15 cellular contexts compared by ENCODE assay signal in the genomic region with DNA sequence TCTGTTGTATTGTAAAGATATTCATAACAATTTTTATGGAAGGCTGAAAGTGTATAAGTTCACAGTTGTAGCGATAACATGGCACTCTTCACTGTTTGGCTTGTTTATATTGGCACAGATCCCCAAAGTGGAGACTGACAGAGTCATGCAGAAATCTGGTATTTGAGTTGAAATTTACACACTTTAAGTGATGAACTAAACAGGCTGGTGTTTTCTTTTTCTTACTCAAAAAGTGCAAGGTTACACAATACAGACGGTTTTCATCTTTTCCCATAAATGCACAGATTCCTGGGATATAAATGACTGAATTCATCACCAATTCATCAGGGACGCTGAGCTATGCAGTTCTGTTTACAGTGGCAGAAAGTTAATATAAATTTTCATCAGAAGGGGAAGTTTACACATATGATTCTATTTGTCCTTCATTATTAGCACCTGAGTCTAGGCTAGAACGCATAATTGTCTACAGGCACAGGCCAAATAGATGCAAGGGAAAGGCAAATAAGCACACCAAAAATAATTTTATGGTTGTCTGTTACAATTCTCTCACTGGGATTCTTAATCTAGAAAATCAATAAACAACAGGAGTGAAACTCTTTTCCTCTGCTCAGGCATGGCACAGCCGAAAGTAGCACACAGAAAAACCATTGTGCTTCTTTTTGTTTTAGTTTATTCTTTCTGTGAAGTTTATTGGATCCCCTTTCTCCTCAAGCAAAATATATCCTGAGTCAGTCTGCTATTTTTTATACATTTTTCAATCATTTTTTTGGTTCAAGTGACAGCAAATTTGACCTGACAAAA.
DNase-seq lines count a peak whose midpoint lies in the region; ATAC-seq and TF ChIP-seq lines count a peak whose summit lies in the region.
"Had no signal": no experiment of that assay in that cellular context is flagged by ENCODE, and none has a peak within 500 bp of the region (broad histone marks: within the 10 kb centered on the region; RNA-seq: fewer than 3 reads in every experiment).

No MANE protein-coding gene starts in this region.

- no peaks in the 10 kb centered on the region for H3K4me1 Mint-ChIP-seq in CD4-positive, alpha-beta memory T cell
- H3K4me1 Mint-ChIP-seq: activated CD4-positive, alpha-beta memory T cell treated with anti-CD3 and anti-CD28 coated beads, Interleukin-2, amount 10 ng/mL, durations not matched to agents 7 days and 5 days; nephron progenitor cell; stimulated activated effector memory CD8-positive, alpha-beta T cell treated with anti-CD3 and anti-CD28 coated beads, Interleukin-12 subunit alpha, Interleukin-12 subunit beta, amount 100 ng/mL, for 72 hours had no signal

- no peak overlapping the region for H3K27ac ChIP-seq in thoracic aorta
- H3K27ac ChIP-seq in CD4-positive, alpha-beta memory T cell (ENCODE audit: low read depth, low read length): no peak overlapping the region
- H3K27ac ChIP-seq: adrenal gland had no signal

- H3K9me3 Mint-ChIP-seq in CD4-positive, alpha-beta memory T cell: no peaks in the 10 kb centered on the region
- H3K9me3 Mint-ChIP-seq: activated CD4-positive, alpha-beta memory T cell treated with anti-CD3 and anti-CD28 coated beads, Interleukin-2, amount 10 ng/mL, durations not matched to agents 7 days and 5 days; nephron progenitor cell; stimulated activated effector memory CD8-positive, alpha-beta T cell treated with anti-CD3 and anti-CD28 coated beads, Interleukin-12 subunit alpha, Interleukin-12 subunit beta, amount 100 ng/mL, for 72 hours had no signal

- CTCF ChIA-PET in CD4-positive, alpha-beta memory T cell (lab: Charles Lee; ENCODE audit: partially characterized antibody): no interaction called here

- H3K4me1 ChIP-seq in thoracic aorta (ENCODE audit: control insufficient read depth in 1 of 2, low read depth in 2 of 2): peaks cover 0 to 12% of the 10 kb centered on the region in 2 donors
- H3K4me1 ChIP-seq in CD4-positive, alpha-beta memory T cell (ENCODE audit: insufficient read depth, low read length): no peaks in the 10 kb centered on the region
- H3K4me1 ChIP-seq: adrenal gland had no signal

- ATAC-seq in thoracic aorta (ENCODE audit: insufficient number of reproducible peaks, low FRiP score, low read depth): no peak
- ATAC-seq in GM18517 (IDR thresholded peaks at IDR 0.05; ENCODE audit: unreplicated experiment): no peak
- no peak for ATAC-seq in HG02885 (IDR thresholded peaks at IDR 0.05; ENCODE audit: poor library complexity, unreplicated experiment)
- ATAC-seq: stimulated activated effector memory CD8-positive, alpha-beta T cell treated with anti-CD3 and anti-CD28 coated beads, Interleukin-12 subunit alpha, Interleukin-12 subunit beta, amount 100 ng/mL, for 72 hours had no signal

- POLR2A ChIA-PET in CD4-positive, alpha-beta memory T cell (lab: Charles Lee; ENCODE audit: partially characterized antibody): no interaction called here

- peak overlapping the region; percentile 2 for H3K4me3 ChIP-seq in thoracic aorta
- no peak overlapping the region for H3K4me3 ChIP-seq in CD4-positive, alpha-beta memory T cell (ENCODE audit: low read length in 2 of 2)
- H3K4me3 ChIP-seq: adrenal gland had no signal

- H3K36me3 Mint-ChIP-seq in CD4-positive, alpha-beta memory T cell: no peaks in the 10 kb centered on the region
- H3K36me3 Mint-ChIP-seq: stimulated activated effector memory CD8-positive, alpha-beta T cell treated with anti-CD3 and anti-CD28 coated beads, Interleukin-12 subunit alpha, Interleukin-12 subunit beta, amount 100 ng/mL, for 72 hours had no signal

- no peak for TF ChIP-seq CTCF in thoracic aorta (IDR thresholded peaks at IDR 0.05)

- no peaks in the 10 kb centered on the region for H3K27me3 ChIP-seq in thoracic aorta (replicated peaks; ENCODE audit: insufficient read depth)
- no peaks in the 10 kb centered on the region for H3K27me3 ChIP-seq in CD4-positive, alpha-beta memory T cell (ENCODE audit: insufficient read depth, low read length)
- H3K27me3 ChIP-seq: adrenal gland had no signal

- no peak overlapping the region for H3K4me3 Mint-ChIP-seq in CD4-positive, alpha-beta memory T cell
- H3K4me3 Mint-ChIP-seq: activated CD4-positive, alpha-beta memory T cell treated with anti-CD3 and anti-CD28 coated beads, Interleukin-2, amount 10 ng/mL, durations not matched to agents 7 days and 5 days; nephron progenitor cell; stimulated activated effector memory CD8-positive, alpha-beta T cell treated with anti-CD3 and anti-CD28 coated beads, Interleukin-12 subunit alpha, Interleukin-12 subunit beta, amount 100 ng/mL, for 72 hours had no signal

- no peak overlapping the region for H3K27ac Mint-ChIP-seq in CD4-positive, alpha-beta memory T cell
- H3K27ac Mint-ChIP-seq: activated CD4-positive, alpha-beta memory T cell treated with anti-CD3 and anti-CD28 coated beads, Interleukin-2, amount 10 ng/mL, durations not matched to agents 7 days and 5 days; nephron progenitor cell; stimulated activated effector memory CD8-positive, alpha-beta T cell treated with anti-CD3 and anti-CD28 coated beads, Interleukin-12 subunit alpha, Interleukin-12 subunit beta, amount 100 ng/mL, for 72 hours had no signal

- H3K27me3 Mint-ChIP-seq in CD4-positive, alpha-beta memory T cell: no peaks in the 10 kb centered on the region
- H3K27me3 Mint-ChIP-seq: activated CD4-positive, alpha-beta memory T cell treated with anti-CD3 and anti-CD28 coated beads, Interleukin-2, amount 10 ng/mL, durations not matched to agents 7 days and 5 days had no signal

- intact Hi-C loops in CD4-positive, alpha-beta memory T cell (cut with micrococcal nuclease): no loop called here

- H3K36me3 ChIP-seq in thoracic aorta: no peaks in the 10 kb centered on the region
- no peaks in the 10 kb centered on the region for H3K36me3 ChIP-seq in CD4-positive, alpha-beta memory T cell (ENCODE audit: insufficient read depth, low read length)
- H3K36me3 ChIP-seq: adrenal gland had no signal

- DNase-seq in NCI-H510A treated with DMSO at 0.1 percent for 48 hours (lab: John Stamatoyannopoulos, UW) (peak; percentile 8), NCI-H510A (lab: John Stamatoyannopoulos, UW) (no peak), SHP77 treated with DMSO at 0.1 percent for 48 hours (lab: John Stamatoyannopoulos, UW) (peak; percentile 18), fibroblast of the conjunctiva (ENCODE audit: low read depth) (peak; percentile 38), thoracic aorta (ENCODE audit: low spot score) (no peak)
- DNase-seq in CD4-positive, alpha-beta memory T cell: no peak
- DNase-seq: activated CD4-positive, alpha-beta memory T cell treated with anti-CD3 and anti-CD28 coated beads, Interleukin-2, amount 10 ng/mL, durations not matched to agents 7 days and 5 days; adrenal gland; GDM1; NCI-H82; nephron progenitor cell; T-helper 1 cell had no signal

- H3K9me3 ChIP-seq in thoracic aorta: no peaks in the 10 kb centered on the region
- no peaks in the 10 kb centered on the region for H3K9me3 ChIP-seq in CD4-positive, alpha-beta memory T cell (ENCODE audit: control insufficient read depth in 1 of 2, low read length in 2 of 2)
- H3K9me3 ChIP-seq: adrenal gland had no signal

Comparison
In these comparisons a context has a peak if more than half of its experiments do, and no peak if none do; other contexts are left out.
1. DNase-seq: peak in NCI-H510A treated with DMSO at 0.1 percent for 48 hours (single experiment), SHP77 treated with DMSO at 0.1 percent for 48 hours (single experiment) and fibroblast of the conjunctiva (single experiment); none in NCI-H510A (single experiment), thoracic aorta (single experiment) and CD4-positive, alpha-beta memory T cell (0 of 5).